30 cellular contexts compared by ENCODE assay signal in genomic region chr5:35761541-35761940, GRCh38.
"Had no signal": no experiment of that assay in that cellular context is flagged by ENCODE, and none has a peak within 500 bp of the region (broad histone marks: within the 10 kb centered on the region; RNA-seq: fewer than 3 reads in every experiment).

No MANE protein-coding gene starts in this region.

- DNase-seq: activated CD4-positive, alpha-beta T cell treated with anti-CD3 and anti-CD28 coated beads for 48 hours; activated CD4-positive, alpha-beta T cell treated with anti-CD3 and anti-CD28 coated beads, Interleukin-2, amount 50 U/mL, for 48 hours; activated CD4-positive, CD25-positive, alpha-beta regulatory T cell; activated CD8-positive, alpha-beta memory T cell treated with anti-CD3 and anti-CD28 coated beads, Interleukin-2, amount 50 U/mL, for 48 hours; activated effector memory CD4-positive, alpha-beta T cell treated with Interleukin-2 at 50 U/mL for 16 hours; activated naive CD4-positive, alpha-beta T cell treated with anti-CD3 and anti-CD28 coated beads, Interleukin-2, amount 50 U/mL, for 16 hours; adrenal gland; aorta; body of pancreas; dermis blood vessel endothelial cell; effector CD4-positive, alpha-beta T cell; foreskin keratinocyte; heart left ventricle; hypothalamus; immature natural killer cell; kidney; left colon; mammary epithelial cell; stimulated activated CD4-positive, alpha-beta T cell treated with anti-CD3 and anti-CD28 coated beads, Interleukin-15, amount 100 ng/mL, for 24 hours; stimulated activated CD4-positive, alpha-beta T cell treated with anti-CD3 and anti-CD28 coated beads, Interleukin-2, amount 100 ng/mL, for 24 hours; stimulated activated naive B cell treated with anti-CD40 and anti-IgM and Interleukin-4, amounts not matched to agents 10 μg/mL and 1 μg/mL and 100 μg/mL, for 72 hours; T-helper 1 cell; tibial artery; upper lobe of right lung had no signal

- FAIRE-seq: colon, kidney had no signal

- H3K4me3 ChIP-seq: adrenal gland, body of pancreas, esophagus muscularis mucosa, heart left ventricle, right atrium auricular region, suprapubic skin, tibial artery, upper lobe of right lung had no signal

- H3K4me3 Mint-ChIP-seq: immature natural killer cell; mesothelial cell of epicardium; natural killer cell treated with Interleukin-12 subunit alpha and Interleukin-12 subunit beta and Interleukin-15 and Interleukin-18, amount 100 ng/mL, for 72 hours; stimulated activated naive B cell treated with anti-CD40 and anti-IgM and Interleukin-4, amounts not matched to agents 10 μg/mL and 1 μg/mL and 100 μg/mL, for 72 hours had no signal

- H3K27me3 Mint-ChIP-seq: stimulated activated naive B cell treated with anti-CD40 and anti-IgM and Interleukin-4, amounts not matched to agents 10 μg/mL and 1 μg/mL and 100 μg/mL, for 72 hours had no signal

- ATAC-seq: body of pancreas; heart left ventricle; left colon; natural killer cell treated with Interleukin-12 subunit alpha and Interleukin-12 subunit beta and Interleukin-15 and Interleukin-18, amount 100 ng/mL, for 72 hours; stimulated activated naive B cell treated with anti-CD40 and anti-IgM and Interleukin-4, amounts not matched to agents 10 μg/mL and 1 μg/mL and 100 μg/mL, for 72 hours; upper lobe of right lung had no signal

- H3K27ac ChIP-seq: adrenal gland, body of pancreas, esophagus muscularis mucosa, foreskin keratinocyte, heart left ventricle, right atrium auricular region, suprapubic skin, tibial artery, upper lobe of right lung had no signal

- H3K9me3 ChIP-seq: adrenal gland, body of pancreas, esophagus muscularis mucosa, heart left ventricle, right atrium auricular region, suprapubic skin, tibial artery, upper lobe of right lung had no signal

- H3K27me3 ChIP-seq: adrenal gland, body of pancreas, esophagus muscularis mucosa, foreskin keratinocyte, heart left ventricle, right atrium auricular region, suprapubic skin, tibial artery, upper lobe of right lung had no signal

- H3K4me1 Mint-ChIP-seq: stimulated activated naive B cell treated with anti-CD40 and anti-IgM and Interleukin-4, amounts not matched to agents 10 μg/mL and 1 μg/mL and 100 μg/mL, for 72 hours had no signal

- H3K36me3 Mint-ChIP-seq: mesothelial cell of epicardium; natural killer cell treated with Interleukin-12 subunit alpha and Interleukin-12 subunit beta and Interleukin-15 and Interleukin-18, amount 100 ng/mL, for 72 hours; stimulated activated naive B cell treated with anti-CD40 and anti-IgM and Interleukin-4, amounts not matched to agents 10 μg/mL and 1 μg/mL and 100 μg/mL, for 72 hours had no signal

- H3K9me3 Mint-ChIP-seq: immature natural killer cell; mesothelial cell of epicardium; natural killer cell treated with Interleukin-12 subunit alpha and Interleukin-12 subunit beta and Interleukin-15 and Interleukin-18, amount 100 ng/mL, for 72 hours; stimulated activated naive B cell treated with anti-CD40 and anti-IgM and Interleukin-4, amounts not matched to agents 10 μg/mL and 1 μg/mL and 100 μg/mL, for 72 hours had no signal

- H3K4me1 ChIP-seq: adrenal gland, body of pancreas, esophagus muscularis mucosa, foreskin keratinocyte, heart left ventricle, right atrium auricular region, suprapubic skin, tibial artery, upper lobe of right lung had no signal

- H3K27ac Mint-ChIP-seq: immature natural killer cell; mesothelial cell of epicardium; natural killer cell treated with Interleukin-12 subunit alpha and Interleukin-12 subunit beta and Interleukin-15 and Interleukin-18, amount 100 ng/mL, for 72 hours; stimulated activated naive B cell treated with anti-CD40 and anti-IgM and Interleukin-4, amounts not matched to agents 10 μg/mL and 1 μg/mL and 100 μg/mL, for 72 hours had no signal

- H3K36me3 ChIP-seq: adrenal gland, esophagus muscularis mucosa, heart left ventricle, right atrium auricular region, suprapubic skin, tibial artery, upper lobe of right lung had no signal
